ENCODE assay signal across 26 cellular contexts in the genomic region with DNA sequence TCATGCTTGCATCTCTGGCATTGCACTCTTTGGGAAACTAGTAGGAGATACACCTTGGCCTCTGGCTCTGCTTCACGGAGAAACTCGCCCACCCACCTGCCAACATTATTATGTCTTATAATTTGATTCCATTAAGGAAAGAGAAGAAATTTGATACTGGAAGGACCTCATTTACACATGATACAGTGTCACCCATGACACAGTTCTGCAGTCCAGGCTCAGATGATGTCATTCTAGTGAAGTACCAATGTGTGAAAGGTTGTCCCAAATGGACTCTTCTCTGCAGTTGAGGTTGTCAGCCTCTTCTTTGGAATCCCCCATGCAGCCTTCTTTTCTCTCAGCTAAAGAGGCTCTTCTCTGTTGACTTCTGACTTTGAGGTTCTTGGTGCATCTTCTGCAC.
DNase-seq lines count a peak whose midpoint lies in the region; ATAC-seq, FAIRE-seq and TF ChIP-seq lines count a peak whose summit lies in the region.
"Had no signal": no experiment of that assay in that cellular context is flagged by ENCODE, and none has a peak within 500 bp of the region (broad histone marks: within the 10 kb centered on the region; RNA-seq: fewer than 3 reads in every experiment).

No MANE protein-coding gene starts in this region.

- DNase-seq in HepG2 (ENCODE audit: low spot score), result no peak
- DNase-seq in right lobe of liver, result no peak
- peak; percentile 1 for DNase-seq in SK-N-DZ (ENCODE audit: low spot score)
- DNase-seq in uterus, result no peak
- DNase-seq: 8988T; ACHN; BE2C; C1 segment of cervical spinal cord; CD4-positive, alpha-beta memory T cell; CD4-positive, CD25-positive, alpha-beta regulatory T cell; CD8-positive, alpha-beta memory T cell; COR-L47; DMS 273 treated with DMSO at 0.1 percent for 48 hours; DMS153; DMS53; DMS79; DND-41; EL; GDM1 had no signal

- H3K79me2 ChIP-seq in HepG2 (ENCODE audit: insufficient read depth, low read length), result no peaks in the 10 kb centered on the region

- TF ChIP-seq RAD21 in HepG2 (CRISPR knock-in tag; IDR thresholded peaks at IDR 0.05), result no peak

- TF ChIP-seq POLR2A in HepG2 (IDR thresholded peaks at IDR 0.05; ENCODE audit: insufficient read depth in 1 of 2, low read depth in 2 of 2, low read length in 2 of 2), result no peak
- TF ChIP-seq POLR2A in right lobe of liver (IDR thresholded peaks at IDR 0.05), result no peak
- no peak for TF ChIP-seq POLR2A in uterus (IDR thresholded peaks at IDR 0.05)

- no peak for FAIRE-seq in HepG2 (lab: Jason Lieb, UNC)
- FAIRE-seq: A204.1, GM12878, GM12892, GM18507, GM19239 had no signal

- no peak for TF ChIP-seq EP300 in HepG2 (IDR thresholded peaks at IDR 0.05; ENCODE audit: low read depth in 2 of 2, low read length in 2 of 2)
- no peak for TF ChIP-seq EP300 in HepG2 (CRISPR knock-in tag; IDR thresholded peaks at IDR 0.05; ENCODE audit: borderline replicate concordance)

- H3K36me3 ChIP-seq in HepG2 (replicated peaks in 1 of 2; ENCODE audit: control insufficient read depth in 1 of 2, insufficient read depth in 2 of 2, low read length in 2 of 2), result no peaks in the 10 kb centered on the region
- H3K36me3 ChIP-seq in right lobe of liver, result no peaks in the 10 kb centered on the region
- H3K36me3 ChIP-seq in uterus, result no peaks in the 10 kb centered on the region
- H3K36me3 ChIP-seq: BE2C, BLaER1 had no signal

- no peak overlapping the region for H3K4me2 ChIP-seq in HepG2 (ENCODE audit: low read depth, low read length)
- H3K4me2 ChIP-seq: BLaER1 had no signal

- WGBS in HepG2 (ENCODE audit: low lambda C conversion rate), result 0% methylated on average over 2 of the region's 2 CpGs
- WGBS in right lobe of liver (ENCODE audit: insufficient coverage, low coverage, low lambda C conversion rate, missing lambda C conversion rate), result 15% methylated on average over 2 of the region's 2 CpGs

- in situ Hi-C loops in HepG2 (cut with HindIII; ENCODE audit: extremely low pct_ligation_motif_present, low pct_unique_long_range_greater_than_20kb), result no loop called here

- no peaks in the 10 kb centered on the region for H4K20me1 ChIP-seq in HepG2 (ENCODE audit: insufficient read depth, low read length)
- H4K20me1 ChIP-seq: BLaER1 had no signal

- H3K27me3 ChIP-seq in HepG2 (ENCODE audit: control insufficient read depth in 1 of 2, insufficient read depth in 2 of 2, low read length in 2 of 2) (no peaks in the 10 kb centered on the region), right lobe of liver (no peaks in the 10 kb centered on the region), uterus (no peaks in the 10 kb centered on the region)
- H3K27me3 ChIP-seq: BE2C, BLaER1 had no signal

- CTCF ChIA-PET in HepG2 (lab: Yijun Ruan, JAX; ENCODE audit: low intra/inter-chr PET ratio, low total read pairs), result no interaction called here

- intact Hi-C loops in HepG2 (cut with micrococcal nuclease; ENCODE audit: unreplicated experiment), result no loop called here
- intact Hi-C loops in right lobe of liver (cut with DNase I), result no loop called here
- intact Hi-C loops in uterus (cut with DNase I; ENCODE audit: low total_unique reads), result no loop called here

- H2AFZ ChIP-seq in HepG2 (ENCODE audit: low read length), result no peak overlapping the region

- POLR2A ChIA-PET in HepG2 (lab: Yijun Ruan, JAX), result no interaction called here

- H3K27ac ChIP-seq in HepG2 (ENCODE audit: extremely low read length, insufficient read depth, low read length), result no peak overlapping the region
- H3K27ac ChIP-seq in right lobe of liver, result no peak overlapping the region
- H3K27ac ChIP-seq in uterus, result no peak overlapping the region
- H3K27ac ChIP-seq: BLaER1 had no signal

- no peak for ATAC-seq in HepG2
- ATAC-seq in right lobe of liver, result no peak
- ATAC-seq in GM18873 (IDR thresholded peaks at IDR 0.05; ENCODE audit: low FRiP score, unreplicated experiment), result no peak
- ATAC-seq: GM12878 had no signal

- TF ChIP-seq CTCF in HepG2 (CRISPR knock-in tag; IDR thresholded peaks at IDR 0.05) (no peak), right lobe of liver (IDR thresholded peaks at IDR 0.05) (no peak), uterus (IDR thresholded peaks at IDR 0.05) (no peak)

- H3K4me1 ChIP-seq in HepG2 (ENCODE audit: insufficient read depth, low read length), result no peaks in the 10 kb centered on the region
- no peaks in the 10 kb centered on the region for H3K4me1 ChIP-seq in right lobe of liver
- H3K4me1 ChIP-seq in uterus, result no peaks in the 10 kb centered on the region
- H3K4me1 ChIP-seq: BE2C, BLaER1 had no signal

- no peak overlapping the region for H3K9ac ChIP-seq in HepG2 (ENCODE audit: insufficient read depth, low read depth, low read length)
- H3K9ac ChIP-seq: BLaER1 had no signal

- BruUV-seq in HepG2 (replicated peaks; lab: Mats Ljungman, UMichigan), result no TSS peak

- H3K9me3 ChIP-seq in HepG2 (ENCODE audit: low read length), result peaks cover 11% of the 10 kb centered on the region
- no peaks in the 10 kb centered on the region for H3K9me3 ChIP-seq in right lobe of liver
- no peaks in the 10 kb centered on the region for H3K9me3 ChIP-seq in uterus
- H3K9me3 ChIP-seq: BE2C had no signal

- H3K4me3 ChIP-seq in HepG2 (replicated peaks in 1 of 3; ENCODE audit: insufficient read depth in 1 of 3, low read depth in 2 of 3, low read length in 3 of 3) (no peak overlapping the region), right lobe of liver (no peak overlapping the region), uterus (no peak overlapping the region)
- H3K4me3 ChIP-seq: BLaER1, GM12878 had no signal

TF ChIP-seq in HepG2, 621 proteins besides CTCF, POLR2A, EP300 and RAD21:
- peak; percentile 32; the same call in 1 of the 2 replicates for TF ChIP-seq ATF7 (IDR thresholded peaks at IDR 0.05)
- TF ChIP-seq ATF7 (CRISPR knock-in tag; IDR thresholded peaks at IDR 0.05), result no peak
- TF ChIP-seq SNAPC2 (CRISPR knock-in tag; IDR thresholded peaks at IDR 0.05), result no peak
- no peak for TF ChIP-seq BORCS8-MEF2B (CRISPR knock-in tag; IDR thresholded peaks at IDR 0.05)
